Comparison of ENCODE assay signal across 1 cellular context in the genomic region with DNA sequence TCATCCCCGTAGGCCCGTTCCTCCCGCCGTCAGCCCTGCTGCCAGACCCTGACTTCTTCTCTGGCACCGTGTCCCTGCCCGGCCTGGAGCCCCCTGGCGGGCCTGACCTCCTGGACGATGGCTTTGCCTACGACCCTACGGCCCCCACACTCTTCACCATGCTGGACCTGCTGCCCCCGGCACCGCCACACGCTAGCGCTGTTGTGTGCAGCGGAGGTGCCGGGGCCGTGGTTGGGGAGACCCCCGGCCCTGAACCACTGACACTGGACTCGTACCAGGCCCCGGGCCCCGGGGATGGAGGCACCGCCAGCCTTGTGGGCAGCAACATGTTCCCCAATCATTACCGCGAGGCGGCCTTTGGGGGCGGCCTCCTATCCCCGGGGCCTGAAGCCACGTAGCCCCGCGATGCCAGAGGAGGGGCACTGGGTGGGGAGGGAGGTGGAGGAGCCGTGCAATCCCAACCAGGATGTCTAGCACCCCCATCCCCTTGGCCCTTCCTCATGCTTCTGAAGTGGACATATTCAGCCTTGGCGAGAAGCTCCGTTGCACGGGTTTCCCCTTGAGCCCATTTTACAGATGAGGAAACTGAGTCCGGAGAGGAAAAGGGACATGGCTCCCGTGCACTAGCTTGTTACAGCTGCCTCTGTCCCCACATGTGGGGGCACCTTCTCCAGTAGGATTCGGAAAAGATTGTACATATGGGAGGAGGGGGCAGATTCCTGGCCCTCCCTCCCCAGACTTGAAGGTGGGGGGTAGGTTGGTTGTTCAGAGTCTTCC.
TF ChIP-seq lines count a peak whose summit lies in the region.

No MANE protein-coding gene starts in this region.

TF ChIP-seq in A549, 52 proteins besides CTCF, POLR2A, EP300 and RAD21:
- TF ChIP-seq TFCP2L1 (CRISPR knock-in tag; IDR thresholded peaks at IDR 0.05): no peak
- no peak for TF ChIP-seq CHD2 (IDR thresholded peaks at IDR 0.05; ENCODE audit: low read length, partially characterized antibody)
- no peak for TF ChIP-seq RFX5 (IDR thresholded peaks at IDR 0.05)
- TF ChIP-seq HDAC2 (IDR thresholded peaks at IDR 0.05): 0 out of 2 replicates have a peak, but pooled peaks have one; percentile 50
- TF ChIP-seq KDM1A (IDR thresholded peaks at IDR 0.05; ENCODE audit: low read depth): peak; percentile 94
- no peak for TF ChIP-seq ZSCAN20 (CRISPR knock-in tag; IDR thresholded peaks at IDR 0.05)
